In genomic region chr2:112912403-112912802, GRCh38 we compare ENCODE assay signal across 33 cellular contexts. TPM values are rescaled to one million over a fixed set of nuclear protein-coding genes. Genes with fewer than 3 reads are reported as not detected.
"Had no signal": no experiment of that assay in that cellular context is flagged by ENCODE, and none has a peak within 500 bp of the region (broad histone marks: within the 10 kb centered on the region; RNA-seq: fewer than 3 reads in every experiment).

No MANE protein-coding gene starts in this region.

- H3K4me3 ChIP-seq: pancreas, prostate gland, skin epidermis, smooth muscle cell, spleen, suprapubic skin, testis, tibial artery, transverse colon, upper lobe of right lung, uterus had no signal

- H3K27ac ChIP-seq: neutrophil, pancreas, prostate gland, skin epidermis, spleen, suprapubic skin, testis, tibial artery, transverse colon, upper lobe of right lung, uterus had no signal

- H3K36me3 ChIP-seq: neutrophil, pancreas, prostate gland, spleen, suprapubic skin, tibial artery, transverse colon, upper lobe of right lung, uterus had no signal

- H3K4me2 ChIP-seq: smooth muscle cell had no signal

- H3K4me1 ChIP-seq: pancreas, prostate gland, spleen, suprapubic skin, testis, tibial artery, transverse colon, upper lobe of right lung, uterus had no signal

- ATAC-seq: naive thymus-derived CD8-positive, alpha-beta T cell; natural killer cell treated with Interleukin-12 subunit alpha and Interleukin-12 subunit beta and Interleukin-15 and Interleukin-18, amount 100 ng/mL, for 72 hours; pancreas; right cardiac atrium; sciatic nerve; stimulated activated memory B cell treated with anti-CD40 and anti-IgM and Interleukin-4, amounts not matched to agents 10 μg/mL and 1 μg/mL and 100 μg/mL, for 72 hours; stimulated activated naive CD8-positive, alpha-beta T cell treated with anti-CD3 and anti-CD28 coated beads, Interleukin-15, amount 100 ng/mL, for 72 hours; stimulated activated naive CD8-positive, alpha-beta T cell treated with anti-CD3 and anti-CD28 coated beads, Interleukin-15, Interleukin-2, amounts not matched to agents 100 U/mL and 50 U/mL, for 24 hours; upper lobe of right lung had no signal

- DNase-seq: naive thymus-derived CD8-positive, alpha-beta T cell; nephron progenitor cell; nucleus accumbens; pancreas; right cardiac atrium; spleen; stimulated activated CD4-positive, alpha-beta T cell treated with anti-CD3 and anti-CD28 coated beads, Interleukin-12 subunit alpha, Interleukin-12 subunit beta, amount 100 ng/mL, for 4 hours; stimulated activated CD4-positive, alpha-beta T cell treated with anti-CD3 and anti-CD28 coated beads, Interleukin-1b, Interleukin-23, amount 100 ng/mL, for 48 hours; stimulated activated CD4-positive, alpha-beta T cell treated with anti-CD3 and anti-CD28 coated beads, Interleukin-4, amount 100 ng/mL, for 1 hour; stimulated activated CD4-positive, alpha-beta T cell treated with anti-CD3 and anti-CD28 coated beads, Interleukin-4, amount 100 ng/mL, for 4 hours; stimulated activated CD8-positive, alpha-beta memory T cell treated with anti-CD3 and anti-CD28 coated beads, Interleukin-4, amount 100 ng/mL, for 48 hours; stimulated activated naive CD4-positive, alpha-beta T cell; stimulated activated naive CD8-positive, alpha-beta T cell treated with anti-CD3 and anti-CD28 coated beads, Interleukin-15, amount 100 ng/mL, for 72 hours; stimulated activated naive CD8-positive, alpha-beta T cell treated with anti-CD3 and anti-CD28 coated beads, Interleukin-15, Interleukin-2, amounts not matched to agents 100 U/mL and 50 U/mL, for 24 hours; substantia nigra; testis; tibial artery; transverse colon; upper lobe of right lung; uterus had no signal

- H3K9me3 ChIP-seq: neutrophil, pancreas, prostate gland, suprapubic skin, testis, tibial artery, transverse colon, upper lobe of right lung, uterus had no signal

- H3K27me3 ChIP-seq: neutrophil, pancreas, spleen, testis, tibial artery, transverse colon, upper lobe of right lung, uterus had no signal

- FAIRE-seq: pancreas had no signal

RNA-seq across cellular contexts. Expression of gene IL37, which starts 1.4 kb away (rescaled TPM):
- total RNA-seq: naive thymus-derived CD8-positive, alpha-beta T cell; natural killer cell treated with Interleukin-12 subunit alpha and Interleukin-12 subunit beta and Interleukin-15 and Interleukin-18, amount 100 ng/mL, for 72 hours; omental fat pad; osteocyte; pancreas; posterior vena cava; renal cortical epithelial cell; right cardiac atrium; sciatic nerve; smooth muscle cell; spleen; upper lobe of right lung; urinary bladder; uterus had no signal
- polyA plus RNA-seq: naive thymus-derived CD8-positive, alpha-beta T cell; pancreas; right cardiac atrium; smooth muscle cell; spleen; urinary bladder had no signal
